Comparison of ENCODE assay signal across 18 cellular contexts in the genomic region with DNA sequence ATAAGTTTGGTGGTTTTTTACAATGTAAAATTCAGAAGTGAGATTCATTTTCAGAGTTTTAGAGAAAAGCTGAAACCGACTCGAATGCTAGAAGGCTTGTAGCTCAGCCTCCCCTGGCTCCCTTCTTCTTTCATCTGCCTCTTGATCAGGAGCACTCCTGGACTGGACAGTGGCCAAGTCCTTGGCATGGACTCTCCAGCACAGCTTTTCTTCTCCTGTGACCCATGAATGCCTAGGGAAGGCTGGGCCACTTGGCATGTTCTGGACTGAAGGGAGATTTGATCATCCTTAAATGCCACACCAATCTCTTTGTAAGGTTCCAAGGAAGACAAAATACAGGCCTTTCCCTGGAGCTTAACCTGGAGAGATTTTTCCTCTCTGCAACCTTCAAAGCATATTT.
DNase-seq lines count a peak whose midpoint lies in the region; ATAC-seq and TF ChIP-seq lines count a peak whose summit lies in the region.
"Had no signal": no experiment of that assay in that cellular context is flagged by ENCODE, and none has a peak within 500 bp of the region (broad histone marks: within the 10 kb centered on the region; RNA-seq: fewer than 3 reads in every experiment).

No MANE protein-coding gene starts in this region.

- H3K4me3 ChIP-seq in MG63 (no peak overlapping the region), breast epithelium (no peak overlapping the region), thyroid gland (replicated peaks in 1 of 3) (no peak overlapping the region)
- H3K4me3 ChIP-seq: GM12878, Peyer's patch had no signal

- H3K4me3 Mint-ChIP-seq in progenitor cell of endocrine pancreas (ENCODE audit: low read depth): no peak overlapping the region
- H3K4me3 Mint-ChIP-seq: B cell; CD4-positive, CD25-positive, alpha-beta regulatory T cell had no signal

- H3K27me3 Mint-ChIP-seq in progenitor cell of endocrine pancreas: no peaks in the 10 kb centered on the region
- H3K27me3 Mint-ChIP-seq: B cell; CD4-positive, CD25-positive, alpha-beta regulatory T cell had no signal

- H3K9me3 Mint-ChIP-seq in progenitor cell of endocrine pancreas (ENCODE audit: low read depth): no peaks in the 10 kb centered on the region

- TF ChIP-seq CTCF in breast epithelium (IDR thresholded peaks at IDR 0.05) (no peak), thyroid gland (IDR thresholded peaks at IDR 0.05) (no peak), progenitor cell of endocrine pancreas (IDR thresholded peaks at IDR 0.05; ENCODE audit: unreplicated experiment) (no peak)

- intact Hi-C loops in breast epithelium (cut with DNase I; ENCODE audit: low total_unique reads) (no loop called here), thyroid gland (cut with DNase I) (no loop called here)

- H3K27ac Mint-ChIP-seq in progenitor cell of endocrine pancreas: no peak overlapping the region
- H3K27ac Mint-ChIP-seq: B cell; CD4-positive, CD25-positive, alpha-beta regulatory T cell had no signal

- no peaks in the 10 kb centered on the region for H3K36me3 ChIP-seq in MG63
- no peaks in the 10 kb centered on the region for H3K36me3 ChIP-seq in breast epithelium
- H3K36me3 ChIP-seq in thyroid gland: no peaks in the 10 kb centered on the region
- H3K36me3 ChIP-seq: Peyer's patch had no signal

- peak overlapping the region; percentile 2 to 17 for H3K27ac ChIP-seq in breast epithelium
- peak overlapping the region in 1 of 3 donors; percentile 13 for H3K27ac ChIP-seq in thyroid gland
- H3K27ac ChIP-seq: Peyer's patch had no signal

- H3K27me3 ChIP-seq in MG63: no peaks in the 10 kb centered on the region
- no peaks in the 10 kb centered on the region for H3K27me3 ChIP-seq in breast epithelium
- H3K27me3 ChIP-seq in thyroid gland: no peaks in the 10 kb centered on the region
- H3K27me3 ChIP-seq: Peyer's patch had no signal

- no peaks in the 10 kb centered on the region for H3K9me3 ChIP-seq in MG63
- no peaks in the 10 kb centered on the region for H3K9me3 ChIP-seq in breast epithelium
- H3K9me3 ChIP-seq in thyroid gland: no peaks in the 10 kb centered on the region
- H3K9me3 ChIP-seq: Peyer's patch had no signal

- WGBS in thyroid gland, 2 donors: 31 to 32% methylated on average over 2 of the region's 2 CpGs

- no peak for ATAC-seq in GM21367 (IDR thresholded peaks at IDR 0.05; ENCODE audit: unreplicated experiment)
- ATAC-seq: GM12878, SK-N-SH treated with all-trans-retinoic acid at 6 μM for 48 hours had no signal

- no peaks in the 10 kb centered on the region for H3K36me3 Mint-ChIP-seq in progenitor cell of endocrine pancreas (ENCODE audit: insufficient read depth)
- H3K36me3 Mint-ChIP-seq: CD4-positive, CD25-positive, alpha-beta regulatory T cell had no signal

- DNase-seq in MG63 (peak; percentile 11), breast epithelium (ENCODE audit: low spot score in 2 of 2) (peak in 1 of 2 donors; percentile 54), mucosa of gallbladder (ENCODE audit: low spot score) (peak; percentile 37), thyroid gland (peak; percentile 95 to 97), OCI-M1 (lab: John Stamatoyannopoulos, UW) (no peak), progenitor cell of endocrine pancreas (ENCODE audit: low spot score, unreplicated experiment) (no peak)
- DNase-seq: CD4-positive, CD25-positive, alpha-beta regulatory T cell; DND-41; KBM-7; NCI-H1436; NCI-H2029; NCI-H510A treated with DMSO at 0.1 percent for 48 hours; Peyer's patch; SHP77 had no signal

- peaks cover 4% of the 10 kb centered on the region for H3K4me1 Mint-ChIP-seq in progenitor cell of endocrine pancreas (ENCODE audit: low read depth)
- H3K4me1 Mint-ChIP-seq: B cell; CD4-positive, CD25-positive, alpha-beta regulatory T cell had no signal

- H3K4me1 ChIP-seq in breast epithelium (no peaks in the 10 kb centered on the region), thyroid gland (peaks cover 0 to 5% of the 10 kb centered on the region in 2 donors)
- H3K4me1 ChIP-seq: Peyer's patch had no signal

- TF ChIP-seq POLR2A in breast epithelium (IDR thresholded peaks at IDR 0.05): no peak
- no peak for TF ChIP-seq POLR2A in thyroid gland (IDR thresholded peaks at IDR 0.05)

Comparison
In these comparisons a context has a peak if more than half of its experiments do, and no peak if none do; other contexts are left out.
1. DNase-seq: peak in MG63 (single experiment), mucosa of gallbladder (single experiment) and thyroid gland (2 of 2); none in OCI-M1 (single experiment) and progenitor cell of endocrine pancreas (single experiment).